ENCODE assay signal across 12 cellular contexts in genomic region chr12:124289634-124290600, GRCh38. TPM values are rescaled to one million over a fixed set of nuclear protein-coding genes. Genes with fewer than 3 reads are reported as not detected.
A peak's percentile ranks its signal among the peaks of the same experiment; 100 is the strongest.
DNase-seq lines count a peak whose midpoint lies in the region; ATAC-seq and TF ChIP-seq lines count a peak whose summit lies in the region.
"Had no signal": no experiment of that assay in that cellular context is flagged by ENCODE, and none has a peak within 500 bp of the region (broad histone marks: within the 10 kb centered on the region; RNA-seq: fewer than 3 reads in every experiment).

No MANE protein-coding gene starts in this region.

- no peaks in the 10 kb centered on the region for H3K9me3 ChIP-seq in SK-N-SH
- peaks cover 0 to 13% (median 4%) of the 10 kb centered on the region in 3 donors for H3K9me3 ChIP-seq in skeletal muscle tissue (ENCODE audit: control insufficient read depth in 3 of 3, low read length in 3 of 3)
- H3K9me3 ChIP-seq in esophagus squamous epithelium, result peaks cover 0 to 5% (median 3%) of the 10 kb centered on the region in 3 donors
- peaks cover 8% of the 10 kb centered on the region for H3K9me3 ChIP-seq in WERI-Rb-1 (ENCODE audit: severe bottlenecking)

- no peak overlapping the region for H2AFZ ChIP-seq in SK-N-SH (ENCODE audit: low read depth)

- H3K4me1 ChIP-seq in SK-N-SH (ENCODE audit: control insufficient read depth in 1 of 2, insufficient read depth in 2 of 2, low read depth in 1 of 2, low read length in 1 of 2), result peaks cover 0 to 19% of the 10 kb centered on the region in 2 experiments; a peak in 2 of 4 replicates
- H3K4me1 ChIP-seq in skeletal muscle tissue (ENCODE audit: control insufficient read depth in 3 of 3, insufficient read depth in 3 of 3, low read length in 3 of 3), result peaks cover 18 to 25% (median 22%) of the 10 kb centered on the region in 3 donors
- peaks cover 10 to 29% (median 12%) of the 10 kb centered on the region in 3 donors for H3K4me1 ChIP-seq in esophagus squamous epithelium

- TF ChIP-seq CTCF in SK-N-SH (IDR thresholded peaks at IDR 0.05) (no peak), esophagus squamous epithelium (IDR thresholded peaks at IDR 0.05) (no peak), WERI-Rb-1 (IDR thresholded peaks at IDR 0.05; ENCODE audit: low read depth, low read length) (no peak)

- H3K79me2 ChIP-seq in SK-N-SH (ENCODE audit: insufficient read depth), result no peaks in the 10 kb centered on the region

- H4K20me1 ChIP-seq in SK-N-SH (ENCODE audit: insufficient read depth), result no peaks in the 10 kb centered on the region

- H3K4me2 ChIP-seq in SK-N-SH, result no peak overlapping the region; the same call in 1 of the 2 replicates

- peaks cover 8% of the 10 kb centered on the region; the same call in 1 of the 2 replicates for H3K27me3 ChIP-seq in SK-N-SH (ENCODE audit: insufficient read depth)
- H3K27me3 ChIP-seq in skeletal muscle tissue (ENCODE audit: control insufficient read depth in 3 of 3, insufficient read depth in 3 of 3, low read length in 3 of 3), result peaks cover 0 to 5% (median 0%) of the 10 kb centered on the region in 3 donors
- H3K27me3 ChIP-seq in esophagus squamous epithelium, result peaks cover 0 to 72% (median 0%) of the 10 kb centered on the region in 4 donors
- H3K27me3 ChIP-seq in WERI-Rb-1 (ENCODE audit: insufficient read depth, low read depth, severe bottlenecking), result no peaks in the 10 kb centered on the region

- no peak overlapping the region for H3K9ac ChIP-seq in SK-N-SH
- H3K9ac ChIP-seq in skeletal muscle tissue (ENCODE audit: low read depth in 1 of 3, low read length in 3 of 3), result peak overlapping the region; percentile 71 to 85 (median 72)

- intact Hi-C loops in left cardiac atrium (cut with DNase I) (no loop called here), esophagus squamous epithelium (cut with DNase I) (no loop called here)

- no peak for TF ChIP-seq RAD21 in SK-N-SH (IDR thresholded peaks at IDR 0.05; ENCODE audit: low read length)

- CTCF ChIA-PET in SK-N-SH (lab: Yijun Ruan, JAX), result interaction anchor here (0.7 to 1.7 kb wide), 5 partner anchors 10 to 259 kb away, joined by 3 to 4 read pairs (median 3); no protein-coding TSS in a partner anchor

- TF ChIP-seq EP300 in SK-N-SH (IDR thresholded peaks at IDR 0.05; ENCODE audit: borderline replicate concordance in 1 of 2, low read depth in 1 of 2, low read length in 1 of 2), result no peak

- DNase-seq in GM04503 (ENCODE audit: low read depth) (peak; percentile 40), SK-N-SH (peak; percentile 77), left cardiac atrium (no peak), epidermal melanocyte (ENCODE audit: insufficient read length, low spot score) (no peak), esophagus squamous epithelium (lab: John Stamatoyannopoulos, UW) (no peak), WERI-Rb-1 (no peak), NCI-H1694 (lab: John Stamatoyannopoulos, UW) (no peak)
- DNase-seq: activated CD4-positive, alpha-beta T cell treated with anti-CD3 and anti-CD28 coated beads, Interleukin-2, amount 50 U/mL, for 1 hour; NCI-H2029 treated with DMSO at 0.1 percent for 48 hours had no signal

- peak overlapping the region in 1 of 2 experiments; percentile 31; a peak in 1 of 4 replicates for H3K27ac ChIP-seq in SK-N-SH (ENCODE audit: low read depth in 2 of 2, low read length in 1 of 2)
- peak overlapping the region; percentile 94 for H3K27ac ChIP-seq in skeletal muscle tissue (ENCODE audit: low read depth, low read length)
- H3K27ac ChIP-seq in esophagus squamous epithelium, result peak overlapping the region in 1 of 4 donors; percentile 6
- H3K27ac ChIP-seq in WERI-Rb-1, result no peak overlapping the region
- H3K27ac ChIP-seq: HL-60 had no signal

- H3F3A ChIP-seq in SK-N-SH (replicated peaks; ENCODE audit: insufficient read depth), result no peaks in the 10 kb centered on the region

- TF ChIP-seq POLR2A in esophagus squamous epithelium (IDR thresholded peaks at IDR 0.05), result no peak

- H3K4me3 ChIP-seq in SK-N-SH (ENCODE audit: low read depth in 2 of 2, low read length in 1 of 2), result 0 out of 4 replicates have a peak overlapping the region, but pooled peaks of 1 of the 2 experiments have one; percentile 18
- H3K4me3 ChIP-seq in skeletal muscle tissue (ENCODE audit: low read length in 3 of 3), result peak overlapping the region in 2 of 3 donors; percentile 58 to 70
- peak overlapping the region in 1 of 4 donors; percentile 29 for H3K4me3 ChIP-seq in esophagus squamous epithelium
- no peak overlapping the region for H3K4me3 ChIP-seq in WERI-Rb-1 (ENCODE audit: low read depth, low read length)

- 49% methylated on average over 18 of the region's 21 CpGs for WGBS in SK-N-SH (ENCODE audit: low lambda C conversion rate)
- 52 to 62% methylated on average over 12 to 18 of the region's 21 CpGs for WGBS in esophagus squamous epithelium, 2 donors

- H3K9me2 ChIP-seq in SK-N-SH, result no peaks in the 10 kb centered on the region

- ATAC-seq in left cardiac atrium, result peak; percentile 81 to 88
- ATAC-seq: left lobe of liver had no signal

- H3K36me3 ChIP-seq in SK-N-SH (replicated peaks in 1 of 2; ENCODE audit: control insufficient read depth in 1 of 2, insufficient read depth in 2 of 2, low read length in 1 of 2), result no peaks in the 10 kb centered on the region
- H3K36me3 ChIP-seq in skeletal muscle tissue (ENCODE audit: control insufficient read depth in 3 of 3, insufficient read depth in 3 of 3, low read length in 3 of 3), result no peaks in the 10 kb centered on the region
- no peaks in the 10 kb centered on the region for H3K36me3 ChIP-seq in esophagus squamous epithelium
- no peaks in the 10 kb centered on the region for H3K36me3 ChIP-seq in WERI-Rb-1

- POLR2A ChIA-PET in SK-N-SH (lab: Yijun Ruan, JAX), result no interaction called here

TF ChIP-seq in SK-N-SH, 30 proteins besides CTCF, POLR2A, EP300 and RAD21:
- TF ChIP-seq FOXJ3 (CRISPR knock-in tag; IDR thresholded peaks at IDR 0.05), result no peak
- TF ChIP-seq CHD2 (IDR thresholded peaks at IDR 0.05; ENCODE audit: low read length, partially characterized antibody), result peak; percentile 24
- TF ChIP-seq TCF12 (IDR thresholded peaks at IDR 0.05), result peak; percentile 72

RNA-seq across cellular contexts. Expression of gene RFLNA, which starts 5.0 kb away (rescaled TPM):
- 0.10 TPM in 1 of 2 replicates, not detected in the other for polyA plus RNA-seq in SK-N-SH (2012; rRNA removed)
- 0.01 and 0.04 TPM in 2 replicates for polyA plus RNA-seq in SK-N-SH (2012; cell fraction: cytosol; rRNA removed)
- 0.12 TPM in 1 of 2 replicates, not detected in the other for polyA plus RNA-seq in SK-N-SH (2012; cell fraction: nucleus; rRNA removed)
- total RNA-seq in left cardiac atrium (under 1 TPM; 0.47 to 0.52 TPM), skeletal muscle tissue (2.6 TPM), esophagus squamous epithelium (under 1 TPM in 3 of 4 donors, not detected in 1; 0.23 to 0.57 (median 0.45) TPM)
- total RNA-seq: left lobe of liver had no signal

Comparison
In these comparisons a context has a peak if more than half of its experiments do, and no peak if none do; other contexts are left out.
1. DNase-seq: peak in GM04503 (single experiment) and SK-N-SH (single experiment); none in left cardiac atrium (single experiment), epidermal melanocyte (single experiment), esophagus squamous epithelium (single experiment), WERI-Rb-1 (single experiment) and NCI-H1694 (single experiment).